8 cellular contexts compared by ENCODE assay signal in the genomic region with DNA sequence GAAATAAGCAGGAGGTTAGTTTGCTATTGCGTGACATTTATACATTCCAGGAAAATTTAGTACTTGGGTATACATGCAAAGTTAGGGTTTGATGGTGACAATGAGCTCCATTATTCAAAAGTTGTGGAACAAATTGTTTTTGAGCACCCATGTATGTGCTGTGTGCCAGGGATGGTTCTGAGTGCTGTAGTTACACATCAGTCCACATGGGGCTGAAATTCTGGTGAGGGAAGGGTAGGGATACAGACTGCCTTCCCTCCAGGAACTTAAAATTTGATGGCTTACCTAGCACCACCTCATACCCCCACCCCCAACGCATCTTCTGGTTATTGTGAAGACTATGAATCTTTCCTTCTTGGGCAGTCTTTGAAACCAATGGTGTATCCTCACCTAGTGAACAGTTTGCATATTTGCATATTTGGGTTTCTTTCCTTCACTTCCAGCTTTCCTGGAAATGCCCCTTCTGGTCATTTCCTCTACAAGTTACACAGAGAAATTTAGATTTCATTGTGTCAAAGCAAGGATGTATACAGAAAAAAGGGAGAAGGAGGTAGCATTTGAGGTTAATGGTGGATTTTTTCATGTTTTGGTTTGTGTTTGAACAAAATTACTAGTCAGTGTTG.
A peak's percentile ranks its signal among the peaks of the same experiment; 100 is the strongest.
DNase-seq lines count a peak whose midpoint lies in the region; ATAC-seq and TF ChIP-seq lines count a peak whose summit lies in the region.

No MANE protein-coding gene starts in this region.

- TF ChIP-seq CTCF in AG09309 (IDR thresholded peaks at IDR 0.05; ENCODE audit: control insufficient read depth, insufficient read depth, low read depth, low read length, missing control alignments) (peak; percentile 64), WI38 (IDR thresholded peaks at IDR 0.05; ENCODE audit: low read depth, low read length) (peak; percentile 67)

- DNase-seq in AG09309 (ENCODE audit: low read depth): no peak
- peak; percentile 63 for DNase-seq in kidney tubule cell (ENCODE audit: low spot score)
- DNase-seq in T-helper 9 cell: no peak
- no peak for DNase-seq in immature natural killer cell
- no peak for DNase-seq in amniotic stem cell (lab: John Stamatoyannopoulos, UW)

- no peak overlapping the region for H3K4me3 Mint-ChIP-seq in immature natural killer cell

- peaks cover 8 to 23% (median 17%) of the 10 kb centered on the region in 3 donors for H3K27me3 Mint-ChIP-seq in immature natural killer cell (ENCODE audit: low read depth in 3 of 3)

- H3K4me3 ChIP-seq in AG09309 (ENCODE audit: control insufficient read depth, low read depth, low read length) (peak overlapping the region; percentile 79), WI38 (ENCODE audit: low read depth, low read length) (peak overlapping the region; percentile 77)

- H3K9me3 Mint-ChIP-seq in immature natural killer cell: no peaks in the 10 kb centered on the region

- ATAC-seq in HG03378 (IDR thresholded peaks at IDR 0.05; ENCODE audit: unreplicated experiment) (peak; percentile 28), GM19463 (IDR thresholded peaks at IDR 0.05; ENCODE audit: unreplicated experiment) (no peak)

- H3K27ac Mint-ChIP-seq in immature natural killer cell: no peak overlapping the region

- peaks cover 6 to 14% of the 10 kb centered on the region in 2 donors for H3K4me1 Mint-ChIP-seq in immature natural killer cell

- peaks cover 0 to 7% (median 4%) of the 10 kb centered on the region in 3 donors for H3K36me3 Mint-ChIP-seq in immature natural killer cell
